1 cellular context compared by ENCODE assay signal in the genomic region with DNA sequence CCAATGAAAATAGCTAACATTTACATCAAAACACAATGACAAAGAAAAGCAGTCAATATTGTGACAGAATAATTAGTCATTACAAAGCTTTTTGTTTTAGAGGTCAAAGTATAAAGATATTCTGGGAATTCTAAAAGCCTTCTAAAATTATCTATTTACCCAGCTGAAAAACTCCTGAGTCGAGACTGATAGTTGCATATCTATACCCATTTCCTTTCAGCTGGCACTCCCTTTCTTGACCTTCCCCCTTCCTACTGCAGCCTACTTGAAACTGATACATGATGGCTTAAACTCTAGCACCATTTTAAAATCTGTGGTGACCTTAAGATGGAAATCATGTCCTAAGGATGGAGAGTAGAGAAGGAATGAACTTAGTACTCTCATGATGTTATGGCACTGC.
A peak's percentile ranks its signal among the peaks of the same experiment; 100 is the strongest.
TF ChIP-seq lines count a peak whose summit lies in the region.

No MANE protein-coding gene starts in this region.

TF ChIP-seq in K562, 482 proteins besides CTCF, POLR2A, EP300 and RAD21 (continued from another document):
- TF ChIP-seq, protein P1, sequence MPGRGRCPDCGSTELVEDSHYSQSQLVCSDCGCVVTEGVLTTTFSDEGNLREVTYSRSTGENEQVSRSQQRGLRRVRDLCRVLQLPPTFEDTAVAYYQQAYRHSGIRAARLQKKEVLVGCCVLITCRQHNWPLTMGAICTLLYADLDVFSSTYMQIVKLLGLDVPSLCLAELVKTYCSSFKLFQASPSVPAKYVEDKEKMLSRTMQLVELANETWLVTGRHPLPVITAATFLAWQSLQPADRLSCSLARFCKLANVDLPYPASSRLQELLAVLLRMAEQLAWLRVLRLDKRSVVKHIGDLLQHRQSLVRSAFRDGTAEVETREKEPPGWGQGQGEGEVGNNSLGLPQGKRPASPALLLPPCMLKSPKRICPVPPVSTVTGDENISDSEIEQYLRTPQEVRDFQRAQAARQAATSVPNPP (IDR thresholded peaks at IDR 0.05; ENCODE audit: borderline replicate concordance, insufficient read depth, insufficient read length): no peak
- TF ChIP-seq BMI1 (IDR thresholded peaks at IDR 0.05; ENCODE audit: low read length) (no peak), CREB3L1 (IDR thresholded peaks at IDR 0.05; ENCODE audit: borderline replicate concordance, low read depth) (no peak), TARDBP (IDR thresholded peaks at IDR 0.05) (no peak), HNRNPK (IDR thresholded peaks at IDR 0.05; ENCODE audit: low read depth, low read length, poor library complexity, severe bottlenecking) (no peak), PCBP2 (IDR thresholded peaks at IDR 0.05; ENCODE audit: low read depth, low read length, poor library complexity, severe bottlenecking) (no peak), FOXJ3 (CRISPR knock-in tag; IDR thresholded peaks at IDR 0.05) (no peak), HOXB6 (CRISPR knock-in tag; IDR thresholded peaks at IDR 0.05; ENCODE audit: borderline replicate concordance) (no peak), ZNF232 (CRISPR knock-in tag; IDR thresholded peaks at IDR 0.05) (no peak), HMGXB4 (CRISPR knock-in tag; IDR thresholded peaks at IDR 0.05) (no peak), STAT5A (IDR thresholded peaks at IDR 0.05; ENCODE audit: borderline replicate concordance, low read length) (peak; percentile 86), ZBTB5 (IDR thresholded peaks at IDR 0.05) (no peak), SIRT6 (IDR thresholded peaks at IDR 0.05; ENCODE audit: low read depth, low read length) (no peak), MYNN (IDR thresholded peaks at IDR 0.05) (peak; percentile 62; the same call in 1 of the 2 replicates), MYNN (CRISPR knock-in tag; IDR thresholded peaks at IDR 0.05) (no peak), ZBTB7A (IDR thresholded peaks at IDR 0.05; ENCODE audit: borderline replicate concordance, control insufficient read depth, low read depth, low read length) (no peak), HNRNPH1 (optimal IDR thresholded peaks at IDR 0.05; ENCODE audit: low read depth, low read length) (no peak), MEIS2 (IDR thresholded peaks at IDR 0.05; ENCODE audit: partially characterized antibody) (peak; percentile 77), CREB1 (IDR thresholded peaks at IDR 0.05) (no peak), CREB1 (CRISPR knock-in tag; IDR thresholded peaks at IDR 0.05) (no peak)
- TF ChIP-seq, protein P2, sequence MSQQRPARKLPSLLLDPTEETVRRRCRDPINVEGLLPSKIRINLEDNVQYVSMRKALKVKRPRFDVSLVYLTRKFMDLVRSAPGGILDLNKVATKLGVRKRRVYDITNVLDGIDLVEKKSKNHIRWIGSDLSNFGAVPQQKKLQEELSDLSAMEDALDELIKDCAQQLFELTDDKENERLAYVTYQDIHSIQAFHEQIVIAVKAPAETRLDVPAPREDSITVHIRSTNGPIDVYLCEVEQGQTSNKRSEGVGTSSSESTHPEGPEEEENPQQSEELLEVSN (IDR thresholded peaks at IDR 0.05; ENCODE audit: borderline replicate concordance in 1 of 2, extremely low read depth in 1 of 2, insufficient read depth in 1 of 2, insufficient read length in 1 of 2, low read depth in 1 of 2, low read length in 1 of 2, poor library complexity in 1 of 2, severe bottlenecking in 1 of 2): no peak
- TF ChIP-seq, protein P3, sequence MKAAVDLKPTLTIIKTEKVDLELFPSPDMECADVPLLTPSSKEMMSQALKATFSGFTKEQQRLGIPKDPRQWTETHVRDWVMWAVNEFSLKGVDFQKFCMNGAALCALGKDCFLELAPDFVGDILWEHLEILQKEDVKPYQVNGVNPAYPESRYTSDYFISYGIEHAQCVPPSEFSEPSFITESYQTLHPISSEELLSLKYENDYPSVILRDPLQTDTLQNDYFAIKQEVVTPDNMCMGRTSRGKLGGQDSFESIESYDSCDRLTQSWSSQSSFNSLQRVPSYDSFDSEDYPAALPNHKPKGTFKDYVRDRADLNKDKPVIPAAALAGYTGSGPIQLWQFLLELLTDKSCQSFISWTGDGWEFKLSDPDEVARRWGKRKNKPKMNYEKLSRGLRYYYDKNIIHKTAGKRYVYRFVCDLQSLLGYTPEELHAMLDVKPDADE (conservative IDR thresholded peaks at IDR 0.05; ENCODE audit: control insufficient read depth, low read depth, low read length): no peak
- TF ChIP-seq, protein P4, sequence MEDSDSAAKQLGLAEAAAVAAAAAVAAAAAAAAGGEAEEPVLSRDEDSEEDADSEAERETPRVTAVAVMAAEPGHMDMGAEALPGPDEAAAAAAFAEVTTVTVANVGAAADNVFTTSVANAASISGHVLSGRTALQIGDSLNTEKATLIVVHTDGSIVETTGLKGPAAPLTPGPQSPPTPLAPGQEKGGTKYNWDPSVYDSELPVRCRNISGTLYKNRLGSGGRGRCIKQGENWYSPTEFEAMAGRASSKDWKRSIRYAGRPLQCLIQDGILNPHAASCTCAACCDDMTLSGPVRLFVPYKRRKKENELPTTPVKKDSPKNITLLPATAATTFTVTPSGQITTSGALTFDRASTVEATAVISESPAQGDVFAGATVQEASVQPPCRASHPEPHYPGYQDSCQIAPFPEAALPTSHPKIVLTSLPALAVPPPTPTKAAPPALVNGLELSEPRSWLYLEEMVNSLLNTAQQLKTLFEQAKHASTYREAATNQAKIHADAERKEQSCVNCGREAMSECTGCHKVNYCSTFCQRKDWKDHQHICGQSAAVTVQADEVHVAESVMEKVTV (CRISPR knock-in tag; IDR thresholded peaks at IDR 0.05): no peak
